Comparison of ENCODE assay signal across 20 cellular contexts in the genomic region with DNA sequence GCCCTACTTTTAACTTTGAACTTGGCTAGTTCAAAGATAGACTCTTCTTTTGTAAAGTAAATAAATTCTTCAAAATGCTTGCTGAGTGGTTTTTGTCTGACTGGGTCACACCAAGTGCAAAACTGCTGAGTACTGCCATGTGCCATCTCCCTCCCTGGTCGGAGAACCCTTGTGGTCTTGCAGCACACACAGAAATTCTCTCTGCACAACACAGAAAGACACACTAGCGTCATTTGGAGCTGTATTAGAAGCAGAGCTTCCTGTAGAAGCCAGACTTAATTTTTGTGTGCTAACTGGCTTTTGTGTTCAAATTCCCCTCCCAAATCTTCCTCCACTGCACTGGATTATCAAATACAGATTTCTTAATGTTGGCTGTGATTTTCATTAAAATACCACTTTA. TPM values are rescaled to one million over a fixed set of nuclear protein-coding genes. Genes with fewer than 3 reads are reported as not detected.
DNase-seq lines count a peak whose midpoint lies in the region; ATAC-seq and TF ChIP-seq lines count a peak whose summit lies in the region.
"Had no signal": no experiment of that assay in that cellular context is flagged by ENCODE, and none has a peak within 500 bp of the region (broad histone marks: within the 10 kb centered on the region; RNA-seq: fewer than 3 reads in every experiment).

No MANE protein-coding gene starts in this region.

- 0 out of 2 replicates have a peak overlapping the region, but pooled peaks have one; percentile 95 for H3K4me2 ChIP-seq in DND-41 (ENCODE audit: insufficient read depth, low read length)

- no peaks in the 10 kb centered on the region for H3K9me3 Mint-ChIP-seq in CD14-positive monocyte
- no peaks in the 10 kb centered on the region for H3K9me3 Mint-ChIP-seq in activated T-helper 17 cell treated with anti-CD3 and anti-CD28 coated beads, Interleukin-2, amount 50 U/mL, for 72 hours
- H3K9me3 Mint-ChIP-seq in naive B cell = no peaks in the 10 kb centered on the region

- H3K4me3 ChIP-seq in DND-41 (ENCODE audit: low read depth in 1 of 2, low read length in 2 of 2) = no peak overlapping the region
- H3K4me3 ChIP-seq: BLaER1, colonic mucosa, K562, mucosa of descending colon, testis had no signal

- H3K27ac ChIP-seq in DND-41 (ENCODE audit: low read length) = no peak overlapping the region
- H3K27ac ChIP-seq: BLaER1, colonic mucosa, testis had no signal

- H3K27me3 Mint-ChIP-seq in CD14-positive monocyte (ENCODE audit: low read depth in 3 of 3) (peaks cover 0 to 5% (median 1%) of the 10 kb centered on the region in 3 donors), naive B cell (no peaks in the 10 kb centered on the region)
- no peaks in the 10 kb centered on the region for H3K27me3 Mint-ChIP-seq in activated T-helper 17 cell treated with anti-CD3 and anti-CD28 coated beads, Interleukin-2, amount 50 U/mL, for 72 hours

- intact Hi-C loops in CD14-positive monocyte (cut with micrococcal nuclease) = loop anchor here in 1 of 2 donors (10.0 kb wide), 1 partner anchor 207 kb away; the partner anchor contains the start of genes PIP5K1A and VPS72

- peak overlapping the region in 4 of 7 donors; percentile 10 to 82 (median 63) for H3K27ac Mint-ChIP-seq in CD14-positive monocyte
- peak overlapping the region; percentile 99 for H3K27ac Mint-ChIP-seq in activated T-helper 17 cell treated with anti-CD3 and anti-CD28 coated beads, Interleukin-2, amount 50 U/mL, for 72 hours
- peak overlapping the region in 1 of 6 donors; percentile 99 for H3K27ac Mint-ChIP-seq in naive B cell

- H2AFZ ChIP-seq in DND-41 (ENCODE audit: low read depth, low read length) = no peak overlapping the region

- peaks cover 42% of the 10 kb centered on the region for H3K79me2 ChIP-seq in DND-41 (ENCODE audit: insufficient read depth, low read length)

- H4K20me1 ChIP-seq in DND-41 (ENCODE audit: insufficient read depth, low read length) = peaks cover 35% of the 10 kb centered on the region

- H3K4me1 Mint-ChIP-seq in CD14-positive monocyte (peaks cover 15% of the 10 kb centered on the region), naive B cell (peaks cover 17 to 22% (median 20%) of the 10 kb centered on the region in 3 donors)
- peaks cover 32% of the 10 kb centered on the region for H3K4me1 Mint-ChIP-seq in activated T-helper 17 cell treated with anti-CD3 and anti-CD28 coated beads, Interleukin-2, amount 50 U/mL, for 72 hours

- H3K4me3 Mint-ChIP-seq in CD14-positive monocyte (no peak overlapping the region), naive B cell (peak overlapping the region in 5 of 8 donors; percentile 12 to 100 (median 63))
- peak overlapping the region; percentile 93 for H3K4me3 Mint-ChIP-seq in activated T-helper 17 cell treated with anti-CD3 and anti-CD28 coated beads, Interleukin-2, amount 50 U/mL, for 72 hours

- H3K9ac ChIP-seq in DND-41 (ENCODE audit: low read depth, low read length) = no peak overlapping the region

- TF ChIP-seq CTCF in CD14-positive monocyte (IDR thresholded peaks at IDR 0.05) (no peak), DND-41 (IDR thresholded peaks at IDR 0.05; ENCODE audit: borderline replicate concordance, extremely low read depth, low read length, poor library complexity, severe bottlenecking) (no peak)

- peaks cover 71% of the 10 kb centered on the region for H3K36me3 ChIP-seq in DND-41 (ENCODE audit: insufficient read depth, low read length)

- ATAC-seq in DND-41 (ENCODE audit: insufficient read depth, low read depth) (no peak), naive B cell (ENCODE audit: low read depth in 2 of 2) (no peak)
- ATAC-seq in activated T-helper 17 cell treated with anti-CD3 and anti-CD28 coated beads, Interleukin-2, amount 50 U/mL, for 72 hours (replicated peaks) = no peak
- ATAC-seq: esophagus mucosa, GM12878, HCT116, K562, mucosa of descending colon had no signal

- no peak for DNase-seq in CD14-positive monocyte (ENCODE audit: low spot score)
- no peak for DNase-seq in DND-41
- DNase-seq in naive B cell = no peak
- no peak for DNase-seq in NCI-H2107 treated with DMSO at 0.1 percent for 48 hours (lab: John Stamatoyannopoulos, UW; ENCODE audit: unreplicated experiment)
- DNase-seq in NOMO-1 (lab: John Stamatoyannopoulos, UW; ENCODE audit: unreplicated experiment in 2 of 2) = no peak
- DNase-seq in activated CD4-positive, CD25-positive, alpha-beta regulatory T cell (lab: John Stamatoyannopoulos, UW) = no peak
- no peak for DNase-seq in CD1c-positive myeloid dendritic cell (ENCODE audit: extremely low spot score)
- DNase-seq: activated CD4-positive, alpha-beta T cell treated with anti-CD3 and anti-CD28 coated beads, Interleukin-2, amount 50 U/mL, for 48 hours; colonic mucosa; head of caudate nucleus; mucosa of descending colon; NCI-H1105; NCI-H345; testis had no signal

- H3K27me3 ChIP-seq in DND-41 (ENCODE audit: insufficient read depth, low read length, poor library complexity) = no peaks in the 10 kb centered on the region
- H3K27me3 ChIP-seq: BLaER1, colonic mucosa, testis had no signal

- H3K9me3 ChIP-seq in DND-41 (ENCODE audit: insufficient read depth, low read length, severe bottlenecking) = no peaks in the 10 kb centered on the region
- H3K9me3 ChIP-seq: BLaER1, colonic mucosa, mucosa of descending colon, testis had no signal

- H3K4me1 ChIP-seq in DND-41 (ENCODE audit: insufficient read depth, low read length) = peaks cover 28% of the 10 kb centered on the region

- H3K36me3 Mint-ChIP-seq in CD14-positive monocyte (peaks cover 59 to 64% of the 10 kb centered on the region in 2 donors), naive B cell (peaks cover 6 to 18% of the 10 kb centered on the region in 2 donors)
- peaks cover 80% of the 10 kb centered on the region for H3K36me3 Mint-ChIP-seq in activated T-helper 17 cell treated with anti-CD3 and anti-CD28 coated beads, Interleukin-2, amount 50 U/mL, for 72 hours (ENCODE audit: low read depth)

RNA-seq across cellular contexts. Expression of gene PSMB4, which starts 2.5 kb away (rescaled TPM):
- polyA plus RNA-seq in CD14-positive monocyte (10 to 100 TPM; 69.6 to 85.6 TPM), naive B cell (ENCODE audit: low read depth in 6 of 6) (10 to 100 TPM; 50.2 to 79.3 (median 57.7) TPM)
- total RNA-seq in activated T-helper 17 cell treated with anti-CD3 and anti-CD28 coated beads, Interleukin-2, amount 50 U/mL, for 72 hours = 100 to 1,000 TPM; 329 to 417 TPM

RNA-seq across cellular contexts. Expression of gene SELENBP1, which starts 29.4 kb away (rescaled TPM):
- under 1 TPM in 1 of 2 donors, not detected in 1; 0.61 TPM for polyA plus RNA-seq in CD14-positive monocyte
- total RNA-seq in activated T-helper 17 cell treated with anti-CD3 and anti-CD28 coated beads, Interleukin-2, amount 50 U/mL, for 72 hours = not detected
- under 1 TPM in 2 of 6 donors, not detected in 4; 0.20 to 0.53 TPM for polyA plus RNA-seq in naive B cell (ENCODE audit: low read depth in 6 of 6)
- polyA plus RNA-seq: GM12878 had no signal

RNA-seq across cellular contexts. Expression of gene RFX5, which starts 54.8 kb away (rescaled TPM):
- polyA plus RNA-seq in CD14-positive monocyte (10 to 100 TPM; 39.3 to 43.5 TPM), naive B cell (ENCODE audit: low read depth in 6 of 6) (100 to 1,000 TPM; 113 to 139 (median 130) TPM)
- total RNA-seq in activated T-helper 17 cell treated with anti-CD3 and anti-CD28 coated beads, Interleukin-2, amount 50 U/mL, for 72 hours = 10 to 100 TPM; 48.0 to 86.0 TPM

RNA-seq across cellular contexts. Expression of gene POGZ, which starts 57.4 kb away (rescaled TPM):
- 1 to 10 TPM in 1 of 2 donors, under 1 TPM in 1; 0.75 to 1.8 TPM for polyA plus RNA-seq in CD14-positive monocyte
- 10 to 100 TPM; 87.5 to 93.4 TPM for total RNA-seq in activated T-helper 17 cell treated with anti-CD3 and anti-CD28 coated beads, Interleukin-2, amount 50 U/mL, for 72 hours
- polyA plus RNA-seq in naive B cell (ENCODE audit: low read depth in 6 of 6) = 10 to 100 TPM in 1 of 6 donors, 1 to 10 TPM in 5; 2.5 to 15.0 (median 8.0) TPM

Comparison
In these comparisons a context has a peak if more than half of its experiments do, and no peak if none do; other contexts are left out.
1. H3K4me3 Mint-ChIP-seq: peak in activated T-helper 17 cell treated with anti-CD3 and anti-CD28 coated beads, Interleukin-2, amount 50 U/mL, for 72 hours (single experiment) and naive B cell (5 of 8); none in CD14-positive monocyte (0 of 2).